8 cellular contexts compared by ENCODE assay signal in genomic region chr16:2150418-2151187, GRCh38. TPM values are rescaled to one million over a fixed set of nuclear protein-coding genes. Genes with fewer than 3 reads are reported as not detected.
DNase-seq lines count a peak whose midpoint lies in the region; ATAC-seq, FAIRE-seq and TF ChIP-seq lines count a peak whose summit lies in the region.

No MANE protein-coding gene starts in this region.

- DNase-seq in NCI-H2081 (lab: John Stamatoyannopoulos, UW) (peak; percentile 62 to 71), NCI-H2081 treated with DMSO at 0.1 percent for 48 hours (lab: John Stamatoyannopoulos, UW) (no peak), NCI-H146 (lab: John Stamatoyannopoulos, UW) (peak; percentile 68), astrocyte of the spinal cord (ENCODE audit: low read depth, low spot score) (peak; percentile 53), sciatic nerve (ENCODE audit: low spot score) (no peak), GM12892 (ENCODE audit: insufficient read length) (no peak)

- peaks cover 22% of the 10 kb centered on the region for H3K4me1 ChIP-seq in rectal smooth muscle tissue (ENCODE audit: control insufficient read depth, insufficient read depth, low read length)

- in situ Hi-C loops in astrocyte of the spinal cord (cut with HindIII; ENCODE audit: low sequenced_read_pairs) = no loop called here

- peaks cover 3% of the 10 kb centered on the region for H3K27me3 ChIP-seq in rectal smooth muscle tissue (ENCODE audit: control insufficient read depth, insufficient read depth, low read length)

- intact Hi-C loops in sciatic nerve (cut with DNase I) = no loop called here

- no peak for TF ChIP-seq CTCF in astrocyte of the spinal cord (IDR thresholded peaks at IDR 0.05; ENCODE audit: low read depth, low read length)

- H3K36me3 ChIP-seq in rectal smooth muscle tissue (ENCODE audit: control insufficient read depth, insufficient read depth, low read length) = peaks cover 4% of the 10 kb centered on the region

- no peak overlapping the region for H3K4me3 ChIP-seq in astrocyte of the spinal cord (ENCODE audit: low read depth, low read length)
- H3K4me3 ChIP-seq in rectal smooth muscle tissue (ENCODE audit: low read length) = peak overlapping the region; percentile 27

- no peak overlapping the region for H3K27ac ChIP-seq in rectal smooth muscle tissue (ENCODE audit: low read depth, low read length)

- no peak for FAIRE-seq in GM12892 (lab: Jason Lieb, UNC)

- TF ChIP-seq POLR2A in GM12892 (IDR thresholded peaks at IDR 0.05; ENCODE audit: low read depth, low read length) = no peak

- H3K9ac ChIP-seq in rectal smooth muscle tissue (ENCODE audit: low read length) = no peak overlapping the region

- ATAC-seq in HG02884 (IDR thresholded peaks at IDR 0.05; ENCODE audit: unreplicated experiment) (no peak), sciatic nerve (no peak)

RNA-seq across cellular contexts. Expression of gene RAB26, which starts 2.2 kb away (rescaled TPM):
- 0.40 TPM for total RNA-seq in sciatic nerve
- 3.2 TPM for polyA plus RNA-seq in GM12892 (2012; ENCODE audit: missing spikeins)

RNA-seq across cellular contexts. Expression of gene TRAF7, which starts 5.0 kb away (rescaled TPM):
- 44.8 TPM for total RNA-seq in sciatic nerve
- polyA plus RNA-seq in GM12892 (2012; ENCODE audit: missing spikeins) = 27.8 TPM

RNA-seq across cellular contexts. Expression of gene PKD1, which starts 14.9 kb away (rescaled TPM):
- total RNA-seq in sciatic nerve = 159 TPM
- polyA plus RNA-seq in GM12892 (2012; ENCODE audit: missing spikeins) = 9.3 TPM

RNA-seq across cellular contexts. Expression of gene CASKIN1, which starts 45.8 kb away (rescaled TPM):
- total RNA-seq in sciatic nerve = 1.6 TPM
- 0.06 TPM for polyA plus RNA-seq in GM12892 (2012; ENCODE audit: missing spikeins)

RNA-seq across cellular contexts. Expression of gene MLST8, which starts 54.7 kb away (rescaled TPM):
- 21.8 TPM for total RNA-seq in sciatic nerve
- 28.7 TPM for polyA plus RNA-seq in GM12892 (2012; ENCODE audit: missing spikeins)

Comparison
In these comparisons a context has a peak if more than half of its experiments do, and no peak if none do; other contexts are left out.
1. DNase-seq: peak in NCI-H2081 (2 of 2), NCI-H146 (single experiment) and astrocyte of the spinal cord (single experiment); none in NCI-H2081 treated with DMSO at 0.1 percent for 48 hours (single experiment), sciatic nerve (single experiment) and GM12892 (single experiment).